In genomic region chr12:45991-46358, GRCh38 we compare ENCODE assay signal across 1 cellular context. TPM values are rescaled to one million over a fixed set of nuclear protein-coding genes. Genes with fewer than 3 reads are reported as not detected.
"Had no signal": no experiment of that assay in that cellular context is flagged by ENCODE, and none has a peak within 500 bp of the region (broad histone marks: within the 10 kb centered on the region; RNA-seq: fewer than 3 reads in every experiment).

No MANE protein-coding gene starts in this region.

RNA-seq across cellular contexts. Expression of gene IQSEC3, which starts 20.6 kb away (rescaled TPM):
- total RNA-seq: activated CD4-positive, alpha-beta T cell treated with anti-CD3 and anti-CD28 coated beads for 36 hours had no signal
